Comparison of ENCODE assay signal across 21 cellular contexts in the genomic region with DNA sequence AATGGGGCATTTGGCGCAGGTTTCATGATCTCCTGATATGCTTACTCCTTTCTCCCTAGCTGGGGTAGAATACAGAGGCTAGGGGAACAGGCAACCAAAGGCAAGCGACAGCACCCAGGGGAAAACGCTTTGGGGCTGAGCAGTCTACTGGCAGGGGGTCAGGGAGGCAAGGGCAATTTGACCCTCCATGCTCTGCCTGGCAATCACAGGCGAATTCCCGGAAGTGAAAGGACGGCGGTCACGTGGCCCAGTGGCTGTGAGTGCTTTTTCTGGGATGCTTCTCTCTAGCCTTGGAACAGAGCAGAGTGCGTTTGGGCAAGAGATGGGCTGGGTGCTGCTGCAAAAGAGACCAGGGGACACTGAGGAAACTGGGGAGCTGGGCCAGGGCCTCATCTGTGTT. TPM values are rescaled to one million over a fixed set of nuclear protein-coding genes. Genes with fewer than 3 reads are reported as not detected.
DNase-seq lines count a peak whose midpoint lies in the region; ATAC-seq and TF ChIP-seq lines count a peak whose summit lies in the region.
"Had no signal": no experiment of that assay in that cellular context is flagged by ENCODE, and none has a peak within 500 bp of the region (broad histone marks: within the 10 kb centered on the region; RNA-seq: fewer than 3 reads in every experiment).

No MANE protein-coding gene starts in this region.

- 47 to 63% methylated on average over 9 of the region's 9 CpGs for WGBS in heart right ventricle, 2 donors
- 86 to 89% methylated on average over 9 of the region's 9 CpGs for WGBS in sigmoid colon, 2 donors

- no peak for TF ChIP-seq EP300 in sigmoid colon (IDR thresholded peaks at IDR 0.05)

- DNase-seq in heart right ventricle = no peak
- no peak for DNase-seq in Right ventricle myocardium inferior (ENCODE audit: missing footprints)
- no peak for DNase-seq in right atrium auricular region (ENCODE audit: low spot score)
- DNase-seq in sigmoid colon = no peak
- DNase-seq in uterus = no peak
- DNase-seq in NCI-H1048 (lab: John Stamatoyannopoulos, UW) = no peak
- no peak for DNase-seq in NCI-H82 (lab: John Stamatoyannopoulos, UW)
- DNase-seq in T-helper 1 cell = no peak
- DNase-seq: activated gamma-delta T cell treated with Interleukin-2 at 50 U/mL for 16 hours; cortex of kidney; DMS153; foreskin melanocyte; GF-D8; KG1; left colon; naive thymus-derived CD4-positive, alpha-beta T cell; NCI-H1105; NCI-H748 treated with DMSO at 0.1 percent for 48 hours; PC-3; stimulated activated CD8-positive, alpha-beta memory T cell treated with anti-CD3 and anti-CD28 coated beads, Interleukin-4, amount 100 ng/mL, for 48 hours had no signal

- H3K36me3 ChIP-seq in heart right ventricle = peaks cover 0 to 66% (median 26%) of the 10 kb centered on the region in 9 donors
- peaks cover 74% of the 10 kb centered on the region for H3K36me3 ChIP-seq in right atrium auricular region
- H3K36me3 ChIP-seq in sigmoid colon = peaks cover 8 to 55% (median 18%) of the 10 kb centered on the region in 4 donors
- H3K36me3 ChIP-seq in uterus = no peaks in the 10 kb centered on the region

- H3K4me3 ChIP-seq in heart right ventricle = no peak overlapping the region
- H3K4me3 ChIP-seq in right atrium auricular region = peak overlapping the region in 1 of 2 donors; percentile 4
- H3K4me3 ChIP-seq in sigmoid colon = peak overlapping the region in 1 of 4 donors; percentile 6
- H3K4me3 ChIP-seq in uterus = no peak overlapping the region

- ATAC-seq in heart right ventricle (no peak), Right ventricle myocardium inferior (no peak)
- ATAC-seq: activated CD4-positive, CD25-positive, alpha-beta regulatory T cell treated with anti-CD3 and anti-CD28 coated beads, Interleukin-2, amount 50 U/mL, for 24 hours; left colon; PC-3 had no signal

- intact Hi-C loops in heart right ventricle (cut with DNase I) (no loop called here), Right ventricle myocardium inferior (cut with DNase I) (no loop called here), sigmoid colon (cut with DNase I) (no loop called here), uterus (cut with DNase I; ENCODE audit: low total_unique reads) (no loop called here)

- H3K27me3 ChIP-seq in heart right ventricle (no peaks in the 10 kb centered on the region), right atrium auricular region (no peaks in the 10 kb centered on the region), sigmoid colon (no peaks in the 10 kb centered on the region), uterus (no peaks in the 10 kb centered on the region)

- peaks cover 37 to 97% (median 82%) of the 10 kb centered on the region in 9 donors for H3K4me1 ChIP-seq in heart right ventricle
- peaks cover 0 to 96% of the 10 kb centered on the region in 2 donors for H3K4me1 ChIP-seq in right atrium auricular region
- H3K4me1 ChIP-seq in sigmoid colon = peaks cover 0 to 48% (median 33%) of the 10 kb centered on the region in 4 donors
- H3K4me1 ChIP-seq in uterus = no peaks in the 10 kb centered on the region

- TF ChIP-seq CTCF in heart right ventricle (IDR thresholded peaks at IDR 0.05) (no peak), right atrium auricular region (IDR thresholded peaks at IDR 0.05) (no peak), sigmoid colon (IDR thresholded peaks at IDR 0.05) (no peak), uterus (IDR thresholded peaks at IDR 0.05) (no peak)

- no peaks in the 10 kb centered on the region for H3K9me3 ChIP-seq in heart right ventricle
- no peaks in the 10 kb centered on the region for H3K9me3 ChIP-seq in right atrium auricular region
- H3K9me3 ChIP-seq in sigmoid colon = no peaks in the 10 kb centered on the region
- H3K9me3 ChIP-seq in uterus = no peaks in the 10 kb centered on the region

- H3K27ac ChIP-seq in heart right ventricle = peak overlapping the region in 9 of 10 donors; percentile 18 to 96 (median 60)
- peak overlapping the region; percentile 97 to 98 for H3K27ac ChIP-seq in right atrium auricular region
- peak overlapping the region; percentile 25 to 83 (median 58) for H3K27ac ChIP-seq in sigmoid colon
- H3K27ac ChIP-seq in uterus = peak overlapping the region; percentile 26 to 91

- no peak for TF ChIP-seq POLR2A in sigmoid colon (IDR thresholded peaks at IDR 0.05)
- no peak for TF ChIP-seq POLR2A in uterus (IDR thresholded peaks at IDR 0.05)

RNA-seq across cellular contexts. Expression of a gene that starts 5.7 kb away (rescaled TPM):
- 100 to 1,000 TPM; 208 to 990 (median 601) TPM for total RNA-seq in heart right ventricle
- 1,000 to 10,000 TPM; 1,059 to 1,234 TPM for polyA plus RNA-seq in heart right ventricle
- total RNA-seq in Right ventricle myocardium inferior = 627 TPM
- total RNA-seq in right atrium auricular region = 1,000 to 10,000 TPM; 2,222 to 2,480 TPM
- 1,000 to 10,000 TPM in 2 of 4 donors, 100 to 1,000 TPM in 2; 616 to 2,079 (median 918) TPM for total RNA-seq in sigmoid colon
- 1,000 to 10,000 TPM in 1 of 3 donors, 100 to 1,000 TPM in 1, 10 to 100 TPM in 1; 85.1 to 1,326 (median 302) TPM for polyA plus RNA-seq in sigmoid colon
- total RNA-seq in uterus = 1,000 to 10,000 TPM in 1 of 4 donors, 100 to 1,000 TPM in 2, 1 to 10 TPM in 1; 5.7 to 1,241 (median 263) TPM
- total RNA-seq: PC-3 had no signal

RNA-seq across cellular contexts. Expression of a gene that starts 54.7 kb away (rescaled TPM):
- total RNA-seq in heart right ventricle (100 to 1,000 TPM; 113 to 130 (median 125) TPM), Right ventricle myocardium inferior (114 TPM), right atrium auricular region (10 to 100 TPM; 68.9 to 92.6 TPM), sigmoid colon (10 to 100 TPM; 55.1 to 73.1 (median 62.8) TPM), uterus (10 to 100 TPM; 35.6 to 70.8 (median 50.7) TPM)
- polyA plus RNA-seq in heart right ventricle (10 to 100 TPM; 63.8 to 78.1 TPM), sigmoid colon (100 to 1,000 TPM; 153 to 210 (median 195) TPM)
